In genomic region chr5:151815051-151815450, GRCh38 we compare ENCODE assay signal across 1 cellular context.
TF ChIP-seq lines count a peak whose summit lies in the region.

No MANE protein-coding gene starts in this region.

TF ChIP-seq in SK-N-SH treated with all-trans-retinoic acid at 6 μM for 48 hours, 23 proteins besides CTCF, POLR2A, EP300 and RAD21 (continued from another document):
- TF ChIP-seq, protein P1, sequence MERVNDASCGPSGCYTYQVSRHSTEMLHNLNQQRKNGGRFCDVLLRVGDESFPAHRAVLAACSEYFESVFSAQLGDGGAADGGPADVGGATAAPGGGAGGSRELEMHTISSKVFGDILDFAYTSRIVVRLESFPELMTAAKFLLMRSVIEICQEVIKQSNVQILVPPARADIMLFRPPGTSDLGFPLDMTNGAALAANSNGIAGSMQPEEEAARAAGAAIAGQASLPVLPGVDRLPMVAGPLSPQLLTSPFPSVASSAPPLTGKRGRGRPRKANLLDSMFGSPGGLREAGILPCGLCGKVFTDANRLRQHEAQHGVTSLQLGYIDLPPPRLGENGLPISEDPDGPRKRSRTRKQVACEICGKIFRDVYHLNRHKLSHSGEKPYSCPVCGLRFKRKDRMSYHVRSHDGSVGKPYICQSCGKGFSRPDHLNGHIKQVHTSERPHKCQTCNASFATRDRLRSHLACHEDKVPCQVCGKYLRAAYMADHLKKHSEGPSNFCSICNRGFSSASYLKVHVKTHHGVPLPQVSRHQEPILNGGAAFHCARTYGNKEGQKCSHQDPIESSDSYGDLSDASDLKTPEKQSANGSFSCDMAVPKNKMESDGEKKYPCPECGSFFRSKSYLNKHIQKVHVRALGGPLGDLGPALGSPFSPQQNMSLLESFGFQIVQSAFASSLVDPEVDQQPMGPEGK (CRISPR knock-in tag; IDR thresholded peaks at IDR 0.05; ENCODE audit: borderline replicate concordance) = no peak
- TF ChIP-seq PPARA (CRISPR knock-in tag; IDR thresholded peaks at IDR 0.05; ENCODE audit: borderline replicate concordance) (no peak), ZNF565 (CRISPR knock-in tag; conservative IDR thresholded peaks at IDR 0.05; ENCODE audit: low read depth) (no peak), OSR1 (CRISPR knock-in tag; IDR thresholded peaks at IDR 0.05) (no peak), ESRRG (CRISPR knock-in tag; IDR thresholded peaks at IDR 0.05) (no peak), RARB (CRISPR knock-in tag; IDR thresholded peaks at IDR 0.05) (no peak)
